Comparison of ENCODE assay signal across 17 cellular contexts in genomic region chr12:107377596-107378385, GRCh38.
DNase-seq lines count a peak whose midpoint lies in the region; ATAC-seq and TF ChIP-seq lines count a peak whose summit lies in the region.
"Had no signal": no experiment of that assay in that cellular context is flagged by ENCODE, and none has a peak within 500 bp of the region (broad histone marks: within the 10 kb centered on the region; RNA-seq: fewer than 3 reads in every experiment).

No MANE protein-coding gene starts in this region.

- intact Hi-C loops in psoas muscle (cut with DNase I): no loop called here

- peak; percentile 47 for DNase-seq in Daoy (ENCODE audit: low read depth)
- peak; percentile 72 for DNase-seq in MG63
- DNase-seq in fibroblast of gingiva (ENCODE audit: low read depth): peak; percentile 12
- DNase-seq in renal cortical epithelial cell (ENCODE audit: low read depth): peak; percentile 25
- no peak for DNase-seq in NAMALWA (ENCODE audit: low spot score)
- no peak for DNase-seq in psoas muscle
- DNase-seq in UCSD-AML1 (lab: John Stamatoyannopoulos, UW; ENCODE audit: unreplicated experiment): no peak
- DNase-seq: ACHN; CD8-positive, alpha-beta T cell; GF-D8; NCI-H1092; NCI-H146; NCI-H510A treated with DMSO at 0.1 percent for 48 hours; Peyer's patch; SHP77 treated with DMSO at 0.1 percent for 48 hours had no signal

- H3K36me3 ChIP-seq in MG63 (no peaks in the 10 kb centered on the region), psoas muscle (ENCODE audit: insufficient read depth in 1 of 2, low read depth in 1 of 2) (no peaks in the 10 kb centered on the region)
- H3K36me3 ChIP-seq: BLaER1, Peyer's patch had no signal

- H3K9me3 ChIP-seq in MG63 (no peaks in the 10 kb centered on the region), psoas muscle (no peaks in the 10 kb centered on the region)
- H3K9me3 ChIP-seq: BLaER1, Peyer's patch had no signal

- ATAC-seq in HG03378 (IDR thresholded peaks at IDR 0.05; ENCODE audit: unreplicated experiment): no peak
- no peak for ATAC-seq in psoas muscle
- ATAC-seq: CD8-positive, alpha-beta T cell had no signal

- H3K4me1 ChIP-seq in psoas muscle: no peaks in the 10 kb centered on the region

- no peak overlapping the region for H3K4me3 ChIP-seq in MG63
- no peak overlapping the region for H3K4me3 ChIP-seq in psoas muscle
- H3K4me3 ChIP-seq: BLaER1, Peyer's patch had no signal

- H3K27ac ChIP-seq in psoas muscle: no peak overlapping the region
- H3K27ac ChIP-seq: BLaER1, Peyer's patch had no signal

- no peak for TF ChIP-seq CTCF in psoas muscle (IDR thresholded peaks at IDR 0.05)

- H3K27me3 ChIP-seq in MG63: no peaks in the 10 kb centered on the region
- no peaks in the 10 kb centered on the region for H3K27me3 ChIP-seq in psoas muscle (ENCODE audit: insufficient read depth in 3 of 3, low read length in 2 of 3)
- H3K27me3 ChIP-seq: BLaER1, Peyer's patch had no signal

- WGBS in psoas muscle, 3 donors: 76 to 85% (median 83%) methylated on average over 6 of the region's 6 CpGs

Comparison
In these comparisons a context has a peak if more than half of its experiments do, and no peak if none do; other contexts are left out.
1. DNase-seq: peak in Daoy (single experiment), MG63 (single experiment), fibroblast of gingiva (single experiment) and renal cortical epithelial cell (single experiment); none in NAMALWA (single experiment), psoas muscle (0 of 2) and UCSD-AML1 (single experiment).